20 cellular contexts compared by ENCODE assay signal in the genomic region with DNA sequence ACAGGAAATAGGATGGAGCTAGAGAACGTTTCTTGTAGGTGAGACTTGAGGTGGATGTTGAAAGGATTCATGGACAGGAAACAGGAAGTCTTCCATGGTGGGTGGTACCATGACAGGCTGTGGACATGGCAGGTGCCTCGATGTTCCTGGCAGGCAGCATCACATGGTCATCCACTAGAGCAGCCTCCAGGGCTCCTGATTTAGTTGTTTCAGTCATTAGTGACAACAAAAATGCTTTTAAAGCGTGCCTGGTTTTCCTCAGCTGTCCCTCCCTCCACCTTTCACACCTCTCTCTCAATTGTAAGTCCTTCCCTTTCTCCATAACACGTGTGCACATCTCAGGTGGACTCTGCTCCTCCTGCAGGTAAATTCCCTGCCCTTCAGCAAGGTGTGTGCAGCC. TPM values are rescaled to one million over a fixed set of nuclear protein-coding genes. Genes with fewer than 3 reads are reported as not detected.
DNase-seq lines count a peak whose midpoint lies in the region; ATAC-seq and TF ChIP-seq lines count a peak whose summit lies in the region.
"Had no signal": no experiment of that assay in that cellular context is flagged by ENCODE, and none has a peak within 500 bp of the region (broad histone marks: within the 10 kb centered on the region; RNA-seq: fewer than 3 reads in every experiment).

No MANE protein-coding gene starts in this region.

- H3K36me3 ChIP-seq in upper lobe of left lung, result no peaks in the 10 kb centered on the region
- H3K36me3 ChIP-seq: colonic mucosa, pancreas had no signal

- ATAC-seq in activated CD8-positive, alpha-beta memory T cell treated with anti-CD3 and anti-CD28 coated beads, Interleukin-2, amount 10 ng/mL, durations not matched to agents 7 days and 5 days, result no peak
- no peak for ATAC-seq in upper lobe of left lung (ENCODE audit: low FRiP score in 2 of 2)
- no peak for ATAC-seq in GM19467 (IDR thresholded peaks at IDR 0.05; ENCODE audit: unreplicated experiment)
- no peak for ATAC-seq in HG03108 (IDR thresholded peaks at IDR 0.05; ENCODE audit: unreplicated experiment)
- ATAC-seq: activated T-cell treated with anti-CD3 and anti-CD28 coated beads, Interleukin-2, amount 50 U/mL, for 72 hours; pancreas had no signal

- H3K27ac Mint-ChIP-seq in activated CD8-positive, alpha-beta memory T cell treated with anti-CD3 and anti-CD28 coated beads, Interleukin-2, amount 10 ng/mL, durations not matched to agents 7 days and 5 days, result peak overlapping the region; percentile 35
- peak overlapping the region; percentile 99 for H3K27ac Mint-ChIP-seq in chondrocyte (ENCODE audit: unreplicated experiment)
- peak overlapping the region in 2 of 3 experiments; percentile 66 to 84 for H3K27ac Mint-ChIP-seq in nephron
- H3K27ac Mint-ChIP-seq: activated T-cell treated with anti-CD3 and anti-CD28 coated beads, Interleukin-2, amount 50 U/mL, for 72 hours had no signal

- no peaks in the 10 kb centered on the region for H3K9me3 Mint-ChIP-seq in activated CD8-positive, alpha-beta memory T cell treated with anti-CD3 and anti-CD28 coated beads, Interleukin-2, amount 10 ng/mL, durations not matched to agents 7 days and 5 days (ENCODE audit: low read depth)
- H3K9me3 Mint-ChIP-seq in chondrocyte (ENCODE audit: low read depth) (no peaks in the 10 kb centered on the region), nephron (no peaks in the 10 kb centered on the region)
- H3K9me3 Mint-ChIP-seq: activated T-cell treated with anti-CD3 and anti-CD28 coated beads, Interleukin-2, amount 50 U/mL, for 72 hours had no signal

- no peaks in the 10 kb centered on the region for H3K27me3 ChIP-seq in upper lobe of left lung
- H3K27me3 ChIP-seq: colonic mucosa, pancreas had no signal

- no peaks in the 10 kb centered on the region for H3K36me3 Mint-ChIP-seq in activated CD8-positive, alpha-beta memory T cell treated with anti-CD3 and anti-CD28 coated beads, Interleukin-2, amount 10 ng/mL, durations not matched to agents 7 days and 5 days
- H3K36me3 Mint-ChIP-seq in chondrocyte (ENCODE audit: low read depth), result peaks cover 2% of the 10 kb centered on the region
- no peaks in the 10 kb centered on the region for H3K36me3 Mint-ChIP-seq in nephron (ENCODE audit: low read depth)

- peaks cover 5% of the 10 kb centered on the region for H3K4me1 Mint-ChIP-seq in activated CD8-positive, alpha-beta memory T cell treated with anti-CD3 and anti-CD28 coated beads, Interleukin-2, amount 10 ng/mL, durations not matched to agents 7 days and 5 days
- H3K4me1 Mint-ChIP-seq in chondrocyte (ENCODE audit: low read depth) (peaks cover 75% of the 10 kb centered on the region), nephron (peaks cover 41% of the 10 kb centered on the region)

- no peaks in the 10 kb centered on the region for H3K27me3 Mint-ChIP-seq in activated CD8-positive, alpha-beta memory T cell treated with anti-CD3 and anti-CD28 coated beads, Interleukin-2, amount 10 ng/mL, durations not matched to agents 7 days and 5 days
- H3K27me3 Mint-ChIP-seq in chondrocyte (ENCODE audit: low read depth) (no peaks in the 10 kb centered on the region), nephron (ENCODE audit: low read depth) (no peaks in the 10 kb centered on the region)

- no peak overlapping the region for H3K4me3 ChIP-seq in upper lobe of left lung
- H3K4me3 ChIP-seq: colonic mucosa, mucosa of descending colon, pancreas had no signal

- peak overlapping the region in 3 of 4 donors; percentile 10 to 73 (median 64) for H3K27ac ChIP-seq in upper lobe of left lung
- H3K27ac ChIP-seq: C4-2B, pancreas had no signal

- WGBS in upper lobe of left lung, 2 donors, result 57 to 76% methylated on average over 4 of the region's 4 CpGs

- H3K4me1 ChIP-seq in upper lobe of left lung, result peaks cover 0 to 10% (median 4%) of the 10 kb centered on the region in 4 donors
- H3K4me1 ChIP-seq: colonic mucosa, pancreas had no signal

- TF ChIP-seq CTCF in chondrocyte (IDR thresholded peaks at IDR 0.05) (no peak), nephron (IDR thresholded peaks at IDR 0.05; ENCODE audit: unreplicated experiment in 3 of 3) (no peak), upper lobe of left lung (IDR thresholded peaks at IDR 0.05) (no peak)

- CTCF ChIA-PET in activated CD8-positive, alpha-beta memory T cell treated with anti-CD3 and anti-CD28 coated beads, Interleukin-2, amount 10 ng/mL, durations not matched to agents 7 days and 5 days (lab: Charles Lee), result no interaction called here

- no peak overlapping the region for H3K4me3 Mint-ChIP-seq in activated CD8-positive, alpha-beta memory T cell treated with anti-CD3 and anti-CD28 coated beads, Interleukin-2, amount 10 ng/mL, durations not matched to agents 7 days and 5 days
- H3K4me3 Mint-ChIP-seq in chondrocyte (ENCODE audit: unreplicated experiment) (no peak overlapping the region), nephron (no peak overlapping the region)
- H3K4me3 Mint-ChIP-seq: activated T-cell treated with anti-CD3 and anti-CD28 coated beads, Interleukin-2, amount 50 U/mL, for 72 hours had no signal

- H3K9me3 ChIP-seq in upper lobe of left lung, result no peaks in the 10 kb centered on the region
- H3K9me3 ChIP-seq: colonic mucosa, mucosa of descending colon, pancreas had no signal

- no peak for DNase-seq in activated CD8-positive, alpha-beta memory T cell treated with anti-CD3 and anti-CD28 coated beads, Interleukin-2, amount 10 ng/mL, durations not matched to agents 7 days and 5 days
- DNase-seq in activated CD8-positive, alpha-beta memory T cell treated with anti-CD3 and anti-CD28 coated beads for 24 hours, result no peak
- no peak for DNase-seq in chondrocyte (ENCODE audit: low spot score)
- no peak for DNase-seq in upper lobe of left lung
- DNase-seq in effector CD8-positive, alpha-beta T cell (lab: John Stamatoyannopoulos, UW), result no peak
- DNase-seq: 8988T; activated CD4-positive, alpha-beta T cell treated with anti-CD3 and anti-CD28 coated beads, Interleukin-2, amount 50 U/mL, for 48 hours; activated T-cell treated with anti-CD3 and anti-CD28 coated beads, Interleukin-2, amount 50 U/mL, for 72 hours; colonic mucosa; erythroblast; NCI-H1436; NCI-H2227 treated with DMSO at 0.1 percent for 48 hours; pancreas; stimulated activated CD4-positive, alpha-beta T cell treated with anti-CD3 and anti-CD28 coated beads, Interleukin-15, amount 100 ng/mL, for 24 hours had no signal

- no peak for TF ChIP-seq POLR2A in upper lobe of left lung (IDR thresholded peaks at IDR 0.05)

- no peak for TF ChIP-seq EP300 in upper lobe of left lung (IDR thresholded peaks at IDR 0.05)

RNA-seq across cellular contexts. Expression of a gene that starts 25.2 kb away (rescaled TPM):
- total RNA-seq in activated CD8-positive, alpha-beta memory T cell treated with anti-CD3 and anti-CD28 coated beads, Interleukin-2, amount 10 ng/mL, durations not matched to agents 7 days and 5 days, result not detected
- 335 to 385 TPM (median 376 TPM) in 3 replicates for total RNA-seq in chondrocyte
- 1 to 10 TPM in 5 of 6 donors, not detected in 1; 3.2 to 9.6 (median 5.8) TPM for total RNA-seq in upper lobe of left lung
- total RNA-seq: activated T-cell treated with anti-CD3 and anti-CD28 coated beads, Interleukin-2, amount 50 U/mL, for 72 hours; kidney epithelial cell had no signal

RNA-seq across cellular contexts. Expression of a gene that starts 28.3 kb away (rescaled TPM):
- total RNA-seq in activated CD8-positive, alpha-beta memory T cell treated with anti-CD3 and anti-CD28 coated beads, Interleukin-2, amount 10 ng/mL, durations not matched to agents 7 days and 5 days, result not detected
- total RNA-seq in chondrocyte, result 31.7 to 39.6 TPM (median 34.2 TPM) in 3 replicates
- total RNA-seq in upper lobe of left lung, result 10 to 100 TPM in 1 of 6 donors, 1 to 10 TPM in 5; 2.1 to 11.3 (median 8.5) TPM
- total RNA-seq: activated T-cell treated with anti-CD3 and anti-CD28 coated beads, Interleukin-2, amount 50 U/mL, for 72 hours; kidney epithelial cell had no signal

Comparison
In these comparisons a context has a peak if more than half of its experiments do, and no peak if none do; other contexts are left out.
1. H3K27ac Mint-ChIP-seq: peak in every context shown above with its lines; median percentile 99 in chondrocyte; 75 in nephron; 35 in activated CD8-positive, alpha-beta memory T cell treated with anti-CD3 and anti-CD28 coated beads, Interleukin-2, amount 10 ng/mL, durations not matched to agents 7 days and 5 days.
2. RNA of a gene that starts 25.2 kb away (total RNA-seq): 335 to 385 TPM in chondrocyte; 3.2 to 9.6 TPM in upper lobe of left lung and not detected in activated CD8-positive, alpha-beta memory T cell treated with anti-CD3 and anti-CD28 coated beads, Interleukin-2, amount 10 ng/mL, durations not matched to agents 7 days and 5 days; every median in the first group is over 10 times any median in the second.